In the genomic region with DNA sequence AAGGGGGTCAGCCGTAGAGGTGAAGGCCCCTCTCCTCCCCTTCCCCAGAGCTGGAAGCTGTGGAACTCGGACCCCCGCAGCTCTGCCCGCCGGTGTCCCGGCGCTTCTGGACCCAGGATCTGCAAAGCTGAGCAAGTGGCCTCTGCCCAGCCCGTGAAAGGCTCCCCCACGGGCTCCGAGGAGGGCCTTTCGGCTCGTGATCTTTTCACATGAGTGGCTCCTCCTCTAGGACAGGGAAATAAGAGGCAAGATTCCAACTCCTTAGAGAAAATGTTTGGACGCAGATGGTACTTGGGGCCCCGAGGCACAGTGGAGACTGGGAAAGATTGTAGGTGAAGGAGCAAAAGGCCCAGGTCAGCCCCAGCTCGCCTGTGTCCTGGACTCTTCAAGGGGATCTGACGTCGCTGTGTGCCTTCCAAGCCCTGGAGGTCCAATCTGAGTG, we compare ENCODE assay signal across 9 cellular contexts. TPM values are rescaled to one million over a fixed set of nuclear protein-coding genes. Genes with fewer than 3 reads are reported as not detected.
DNase-seq lines count a peak whose midpoint lies in the region; ATAC-seq and TF ChIP-seq lines count a peak whose summit lies in the region.
"Had no signal": no experiment of that assay in that cellular context is flagged by ENCODE, and none has a peak within 500 bp of the region (broad histone marks: within the 10 kb centered on the region; RNA-seq: fewer than 3 reads in every experiment).

No MANE protein-coding gene starts in this region.

- DNase-seq in HCEC 1CT = peak; percentile 15
- DNase-seq in caudate nucleus (lab: John Stamatoyannopoulos, UW) = peak in 9 of 61 donors; percentile 30 to 52 (median 42)
- DNase-seq in kidney epithelial cell (ENCODE audit: low read depth) = no peak
- DNase-seq in smooth muscle cell (lab: John Stamatoyannopoulos, UW; ENCODE audit: unreplicated experiment) = no peak
- no peak for DNase-seq in LoVo (ENCODE audit: low spot score)
- DNase-seq in activated CD4-positive, alpha-beta T cell treated with anti-CD3 and anti-CD28 coated beads, Interleukin-2, amount 50 U/mL, for 48 hours = no peak
- DNase-seq in OCI-M1 (lab: John Stamatoyannopoulos, UW) = no peak

- H3K4me2 ChIP-seq in smooth muscle cell = peak overlapping the region; percentile 83

- H3K4me3 ChIP-seq in kidney epithelial cell (ENCODE audit: low read depth, low read length) (peak overlapping the region; percentile 38), smooth muscle cell (peak overlapping the region; percentile 47)

- TF ChIP-seq CTCF in kidney epithelial cell (IDR thresholded peaks at IDR 0.05; ENCODE audit: insufficient read depth, low read length, poor library complexity, severe bottlenecking) (no peak), smooth muscle cell (IDR thresholded peaks at IDR 0.05; ENCODE audit: borderline replicate concordance, insufficient read depth, poor library complexity, severe bottlenecking) (no peak)

- H3K36me3 ChIP-seq in kidney epithelial cell (ENCODE audit: control insufficient read depth, insufficient read depth, low read length) (no peaks in the 10 kb centered on the region), smooth muscle cell (ENCODE audit: low read depth) (no peaks in the 10 kb centered on the region)

- peak overlapping the region; percentile 74 for H3K9ac ChIP-seq in smooth muscle cell (ENCODE audit: low read depth)

- H2AFZ ChIP-seq in smooth muscle cell (ENCODE audit: low read depth) = peak overlapping the region; percentile 85

- H3K27me3 ChIP-seq in kidney epithelial cell (ENCODE audit: control insufficient read depth, insufficient read depth, low read length) (no peaks in the 10 kb centered on the region), smooth muscle cell (ENCODE audit: low read depth) (no peaks in the 10 kb centered on the region)

- H3K4me1 ChIP-seq in smooth muscle cell (ENCODE audit: low read depth) = peaks cover 11% of the 10 kb centered on the region

- 31% methylated on average over 17 of the region's 17 CpGs for WGBS in smooth muscle cell (ENCODE audit: low lambda C conversion rate)

- H3F3A ChIP-seq in smooth muscle cell (ENCODE audit: low read depth) = peaks cover 11% of the 10 kb centered on the region

- H3K27ac ChIP-seq in caudate nucleus (ENCODE audit: low read depth, low read length) (peak overlapping the region; percentile 76), smooth muscle cell (ENCODE audit: low read depth) (peak overlapping the region; percentile 44)

- no peaks in the 10 kb centered on the region for H4K20me1 ChIP-seq in smooth muscle cell (ENCODE audit: low read depth)

- ATAC-seq in GM21619 (IDR thresholded peaks at IDR 0.05; ENCODE audit: unreplicated experiment) = no peak
- ATAC-seq: HCT116 had no signal

- H3K9me3 ChIP-seq in smooth muscle cell (replicated peaks; ENCODE audit: low read depth) = no peaks in the 10 kb centered on the region

- H3K79me2 ChIP-seq in smooth muscle cell (ENCODE audit: low read depth) = no peaks in the 10 kb centered on the region

RNA-seq across cellular contexts. Expression of gene SP3, which starts 48.2 kb away (rescaled TPM):
- 52.6 and 68.9 TPM in 2 replicates for total RNA-seq in kidney epithelial cell
- total RNA-seq in smooth muscle cell = 84.5 and 109 TPM in 2 replicates
- polyA plus RNA-seq in smooth muscle cell = 24.5 and 31.4 TPM in 2 replicates
